In the genomic region with DNA sequence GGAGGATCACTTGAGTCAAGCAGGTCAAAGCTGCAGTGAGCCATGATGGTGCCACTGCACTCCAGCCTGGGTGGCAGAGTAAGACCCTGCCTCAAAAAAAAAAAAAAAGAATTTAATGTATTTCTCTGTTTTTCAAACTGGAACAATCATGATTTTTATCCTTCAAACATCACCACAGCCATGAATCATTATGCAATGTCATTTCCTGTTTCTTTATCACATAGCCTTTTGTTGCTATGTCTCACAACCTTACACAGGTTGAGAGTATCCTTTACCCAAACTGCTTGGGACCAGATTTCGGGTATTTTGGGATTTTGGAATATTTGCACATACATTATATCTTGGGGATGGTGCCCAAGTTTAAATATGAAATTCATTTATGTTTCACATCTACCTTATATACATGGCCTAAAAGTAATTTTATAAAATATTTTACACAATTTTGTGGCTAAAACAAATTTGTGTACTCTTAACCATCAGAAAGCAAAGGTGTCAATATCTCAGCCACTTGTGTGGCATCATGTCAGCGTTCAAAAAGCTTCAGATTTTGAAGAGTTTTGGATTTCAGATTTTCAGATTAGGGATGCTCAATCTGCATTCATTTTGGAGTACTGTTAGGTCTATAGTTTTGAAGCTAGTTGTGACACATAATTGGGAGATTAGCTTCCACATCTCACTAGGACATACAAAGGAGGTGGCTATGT, we compare ENCODE assay signal across 13 cellular contexts. TPM values are rescaled to one million over a fixed set of nuclear protein-coding genes. Genes with fewer than 3 reads are reported as not detected.
A peak's percentile ranks its signal among the peaks of the same experiment; 100 is the strongest.
DNase-seq lines count a peak whose midpoint lies in the region; ATAC-seq and TF ChIP-seq lines count a peak whose summit lies in the region.
"Had no signal": no experiment of that assay in that cellular context is flagged by ENCODE, and none has a peak within 500 bp of the region (broad histone marks: within the 10 kb centered on the region; RNA-seq: fewer than 3 reads in every experiment).

No MANE protein-coding gene starts in this region.

- 46 to 69% (median 55%) methylated on average over 2 of the region's 2 CpGs for WGBS in spleen, 5 donors

- no peak for DNase-seq in activated CD4-positive, alpha-beta T cell treated with anti-CD3 and anti-CD28 coated beads, Interleukin-2, amount 10 ng/mL, durations not matched to agents 24 days and 14 days
- no peak for DNase-seq in activated CD4-positive, alpha-beta T cell treated with anti-CD3 and anti-CD28 coated beads, Interleukin-2, amount 50 U/mL, for 4 hours
- peak; percentile 60 for DNase-seq in MV-4-11 (lab: John Stamatoyannopoulos, UW)
- DNase-seq in adipocyte (ENCODE audit: low read depth): peak; percentile 15
- DNase-seq in spleen: no peak
- no peak for DNase-seq in left ventricle myocardium superior
- no peak for DNase-seq in NCI-H1436 treated with DMSO at 0.1 percent for 48 hours (lab: John Stamatoyannopoulos, UW)
- DNase-seq in DMS 273 treated with DMSO at 0.1 percent for 48 hours (lab: John Stamatoyannopoulos, UW): no peak
- DNase-seq: ACHN, amygdala, glutamatergic neuron, NCI-H1105 had no signal

- TF ChIP-seq CTCF in spleen (IDR thresholded peaks at IDR 0.05 in 8 of 11, conservative IDR thresholded peaks at IDR 0.05 in 3 of 11): no peak

- H3K9me3 ChIP-seq in adipocyte (ENCODE audit: control insufficient read depth, low read length) (no peaks in the 10 kb centered on the region), spleen (no peaks in the 10 kb centered on the region)

- intact Hi-C loops in activated CD4-positive, alpha-beta T cell treated with anti-CD3 and anti-CD28 coated beads, Interleukin-2, amount 10 ng/mL, durations not matched to agents 24 days and 14 days (cut with micrococcal nuclease): loop anchor here (1.0 kb wide), 1 partner anchor 15 kb away; no protein-coding TSS in a partner anchor
- intact Hi-C loops in spleen (cut with DNase I; ENCODE audit: low total_unique reads) (no loop called here), left ventricle myocardium superior (cut with micrococcal nuclease) (no loop called here)

- no peak overlapping the region for H3K4me3 ChIP-seq in adipocyte (ENCODE audit: low read length)
- no peak overlapping the region for H3K4me3 ChIP-seq in spleen

- ATAC-seq in left ventricle myocardium superior: no peak

- peaks cover 42% of the 10 kb centered on the region for H3K4me1 Mint-ChIP-seq in activated CD4-positive, alpha-beta T cell treated with anti-CD3 and anti-CD28 coated beads, Interleukin-2, amount 10 ng/mL, durations not matched to agents 24 days and 14 days

- H3K36me3 ChIP-seq in adipocyte (ENCODE audit: control insufficient read depth, insufficient read depth, low read length, severe bottlenecking) (no peaks in the 10 kb centered on the region), spleen (peaks cover 0 to 9% (median 0%) of the 10 kb centered on the region in 6 donors)

- no peak overlapping the region for H3K9ac ChIP-seq in adipocyte (ENCODE audit: low read length)

- no peaks in the 10 kb centered on the region for H3K9me3 Mint-ChIP-seq in activated CD4-positive, alpha-beta T cell treated with anti-CD3 and anti-CD28 coated beads, Interleukin-2, amount 10 ng/mL, durations not matched to agents 24 days and 14 days
- H3K9me3 Mint-ChIP-seq: nephron had no signal

- H3K4me1 ChIP-seq in adipocyte (ENCODE audit: control insufficient read depth, insufficient read depth, low read length) (peaks cover 7% of the 10 kb centered on the region), spleen (peaks cover 28 to 97% (median 62%) of the 10 kb centered on the region in 6 donors)

- TF ChIP-seq POLR2A in spleen (IDR thresholded peaks at IDR 0.05): no peak

- H3K27me3 ChIP-seq in adipocyte (replicated peaks; ENCODE audit: control insufficient read depth, insufficient read depth, low read length): no peaks in the 10 kb centered on the region
- H3K27me3 ChIP-seq in spleen (replicated peaks in 1 of 7): no peaks in the 10 kb centered on the region

- H3K27ac Mint-ChIP-seq in activated CD4-positive, alpha-beta T cell treated with anti-CD3 and anti-CD28 coated beads, Interleukin-2, amount 10 ng/mL, durations not matched to agents 24 days and 14 days: peak overlapping the region; percentile 66
- H3K27ac Mint-ChIP-seq: nephron had no signal

- no peak overlapping the region for H3K4me3 Mint-ChIP-seq in activated CD4-positive, alpha-beta T cell treated with anti-CD3 and anti-CD28 coated beads, Interleukin-2, amount 10 ng/mL, durations not matched to agents 24 days and 14 days
- H3K4me3 Mint-ChIP-seq: nephron had no signal

- H3K36me3 Mint-ChIP-seq in activated CD4-positive, alpha-beta T cell treated with anti-CD3 and anti-CD28 coated beads, Interleukin-2, amount 10 ng/mL, durations not matched to agents 24 days and 14 days (ENCODE audit: low read depth): peaks cover 21% of the 10 kb centered on the region

- H3K27ac ChIP-seq in spleen: peak overlapping the region; percentile 2 to 94 (median 62)

- H3K27me3 Mint-ChIP-seq in activated CD4-positive, alpha-beta T cell treated with anti-CD3 and anti-CD28 coated beads, Interleukin-2, amount 10 ng/mL, durations not matched to agents 24 days and 14 days: no peaks in the 10 kb centered on the region

RNA-seq across cellular contexts. Expression of a gene that starts 8.2 kb away (rescaled TPM):
- total RNA-seq in activated CD4-positive, alpha-beta T cell treated with anti-CD3 and anti-CD28 coated beads, Interleukin-2, amount 10 ng/mL, durations not matched to agents 24 days and 14 days: 34.6 and 35.8 TPM in 2 replicates
- total RNA-seq in spleen (10 to 100 TPM; 36.0 to 81.8 (median 46.1) TPM), left ventricle myocardium superior (28.4 TPM)
- polyA plus RNA-seq in spleen: 10 to 100 TPM; 30.5 to 53.1 (median 39.8) TPM

RNA-seq across cellular contexts. Expression of a gene that starts 54.8 kb away (rescaled TPM):
- total RNA-seq in activated CD4-positive, alpha-beta T cell treated with anti-CD3 and anti-CD28 coated beads, Interleukin-2, amount 10 ng/mL, durations not matched to agents 24 days and 14 days: 23.2 and 25.1 TPM in 2 replicates
- 10 to 100 TPM; 12.6 to 28.0 (median 18.8) TPM for total RNA-seq in spleen
- 10 to 100 TPM; 19.3 to 48.1 (median 33.3) TPM for polyA plus RNA-seq in spleen
- total RNA-seq in left ventricle myocardium superior: 23.3 TPM

Comparison
In these comparisons a context has a peak if more than half of its experiments do, and no peak if none do; other contexts are left out.
1. DNase-seq: peak in MV-4-11 (single experiment) and adipocyte (single experiment); none in activated CD4-positive, alpha-beta T cell treated with anti-CD3 and anti-CD28 coated beads, Interleukin-2, amount 10 ng/mL, durations not matched to agents 24 days and 14 days (single experiment), activated CD4-positive, alpha-beta T cell treated with anti-CD3 and anti-CD28 coated beads, Interleukin-2, amount 50 U/mL, for 4 hours (0 of 2), spleen (single experiment), left ventricle myocardium superior (single experiment), NCI-H1436 treated with DMSO at 0.1 percent for 48 hours (single experiment) and DMS 273 treated with DMSO at 0.1 percent for 48 hours (single experiment).